In the genomic region with DNA sequence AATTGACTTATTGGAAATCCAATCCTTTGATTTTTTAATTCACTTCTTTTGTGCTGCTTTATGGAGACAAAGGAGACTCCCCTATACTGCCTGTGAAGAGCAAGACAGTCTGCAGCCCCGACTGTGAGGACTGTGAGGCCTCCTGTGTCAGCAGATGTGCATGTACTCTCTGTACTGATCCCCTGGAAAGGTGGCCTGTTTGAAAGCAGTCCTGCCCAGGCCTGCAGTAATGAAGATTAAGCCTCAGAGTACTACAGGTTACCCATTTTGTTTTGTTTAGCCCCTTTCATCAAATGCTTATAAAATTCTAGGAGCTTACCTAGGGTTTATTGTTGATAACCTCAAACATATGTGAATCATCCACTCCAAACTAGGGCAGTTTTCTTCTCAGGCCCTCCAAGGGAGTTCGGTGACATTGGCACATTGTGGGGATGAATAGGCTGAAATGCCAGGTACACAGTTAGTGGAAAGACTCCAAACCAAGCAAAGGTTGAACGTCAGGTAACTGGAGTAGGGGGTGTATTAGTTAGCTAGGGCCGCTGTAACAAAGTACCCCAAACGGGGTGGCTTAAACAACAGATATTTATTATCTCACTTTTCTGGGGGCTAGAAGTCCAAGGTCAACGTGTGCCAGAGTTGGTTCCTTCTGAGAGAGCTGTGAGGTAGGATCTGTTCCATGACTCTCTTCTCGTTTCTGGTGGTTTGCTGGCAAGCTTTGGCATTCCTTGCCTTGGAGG, we compare ENCODE assay signal across 12 cellular contexts.
DNase-seq lines count a peak whose midpoint lies in the region; ATAC-seq and TF ChIP-seq lines count a peak whose summit lies in the region.
"Had no signal": no experiment of that assay in that cellular context is flagged by ENCODE, and none has a peak within 500 bp of the region (broad histone marks: within the 10 kb centered on the region; RNA-seq: fewer than 3 reads in every experiment).

No MANE protein-coding gene starts in this region.

- H3K36me3 ChIP-seq in smooth muscle cell (ENCODE audit: low read depth) = peaks cover 16% of the 10 kb centered on the region

- intact Hi-C loops in activated B cell treated with CpG ODN at 0.5 μM for 24 hours (cut with micrococcal nuclease) = no loop called here

- H3K4me3 Mint-ChIP-seq in HFFc6 (no peak overlapping the region), activated B cell treated with CpG ODN at 0.5 μM for 24 hours (no peak overlapping the region)
- H3K4me3 Mint-ChIP-seq: activated CD4-positive, alpha-beta T cell treated with anti-CD3 and anti-CD28 coated beads, Interleukin-2, amount 10 ng/mL, durations not matched to agents 7 days and 5 days; natural killer cell treated with Interleukin-12 subunit alpha and Interleukin-12 subunit beta and Interleukin-15 and Interleukin-18, amount 100 ng/mL, for 72 hours had no signal

- DNase-seq in HFFc6 (no peak), activated B cell treated with CpG ODN at 0.5 μM for 24 hours (no peak), islet precursor cell (peak; percentile 46), smooth muscle cell (lab: John Stamatoyannopoulos, UW; ENCODE audit: unreplicated experiment) (no peak), dedifferentiated amniotic fluid mesenchymal stem cell (ENCODE audit: extremely low spot score) (no peak)
- DNase-seq: activated CD4-positive, alpha-beta T cell treated with anti-CD3 and anti-CD28 coated beads, Interleukin-2, amount 10 ng/mL, durations not matched to agents 7 days and 5 days; H7; NCI-H1105 had no signal

- H2AFZ ChIP-seq in smooth muscle cell (ENCODE audit: low read depth) = no peak overlapping the region

- no peak for TF ChIP-seq CTCF in HFFc6 (IDR thresholded peaks at IDR 0.05)
- TF ChIP-seq CTCF in activated B cell treated with CpG ODN at 0.5 μM for 24 hours (IDR thresholded peaks at IDR 0.05) = no peak
- TF ChIP-seq CTCF in smooth muscle cell (IDR thresholded peaks at IDR 0.05; ENCODE audit: borderline replicate concordance, insufficient read depth, poor library complexity, severe bottlenecking) = no peak

- peaks cover 17% of the 10 kb centered on the region for H3K4me1 ChIP-seq in smooth muscle cell (ENCODE audit: low read depth)

- H3K9me3 Mint-ChIP-seq in HFFc6 (peaks cover 15% of the 10 kb centered on the region), activated B cell treated with CpG ODN at 0.5 μM for 24 hours (peaks cover 13% of the 10 kb centered on the region)

- H3F3A ChIP-seq in smooth muscle cell (ENCODE audit: low read depth) = peaks cover 10% of the 10 kb centered on the region

- POLR2A ChIA-PET in activated B cell treated with CpG ODN at 0.5 μM for 24 hours (lab: Charles Lee) = interaction anchor here (0.6 kb wide), 1 partner anchor 96 kb away, joined by 5 read pairs; no protein-coding TSS in a partner anchor

- H3K27ac Mint-ChIP-seq in HFFc6 (peak overlapping the region; percentile 58; the same call in 1 of the 2 replicates), activated B cell treated with CpG ODN at 0.5 μM for 24 hours (peak overlapping the region; percentile 18)
- H3K27ac Mint-ChIP-seq: activated CD4-positive, alpha-beta T cell treated with anti-CD3 and anti-CD28 coated beads, Interleukin-2, amount 10 ng/mL, durations not matched to agents 7 days and 5 days had no signal

- H3K9ac ChIP-seq in smooth muscle cell (ENCODE audit: low read depth) = peak overlapping the region; percentile 39

- no peaks in the 10 kb centered on the region for H3K9me3 ChIP-seq in smooth muscle cell (replicated peaks; ENCODE audit: low read depth)

- peaks cover 21% of the 10 kb centered on the region for H3K4me1 Mint-ChIP-seq in HFFc6 (ENCODE audit: low read depth)
- H3K4me1 Mint-ChIP-seq in activated B cell treated with CpG ODN at 0.5 μM for 24 hours = no peaks in the 10 kb centered on the region

- H3K4me2 ChIP-seq in smooth muscle cell = peak overlapping the region; percentile 35

- H3K36me3 Mint-ChIP-seq in HFFc6 (ENCODE audit: low read depth) (peaks cover 37% of the 10 kb centered on the region), activated B cell treated with CpG ODN at 0.5 μM for 24 hours (ENCODE audit: low read depth) (peaks cover 87% of the 10 kb centered on the region)

- no peaks in the 10 kb centered on the region for H3K27me3 ChIP-seq in smooth muscle cell (ENCODE audit: low read depth)

- no peaks in the 10 kb centered on the region for H4K20me1 ChIP-seq in smooth muscle cell (ENCODE audit: low read depth)

- no peak overlapping the region for H3K4me3 ChIP-seq in smooth muscle cell

- H3K79me2 ChIP-seq in smooth muscle cell (ENCODE audit: low read depth) = peaks cover 10% of the 10 kb centered on the region

- WGBS in smooth muscle cell (ENCODE audit: low lambda C conversion rate) = 87% methylated on average over 7 of the region's 7 CpGs

- no peak for ATAC-seq in activated B cell treated with CpG ODN at 0.5 μM for 24 hours (ENCODE audit: low read depth)
- ATAC-seq in GM21717 (IDR thresholded peaks at IDR 0.05; ENCODE audit: unreplicated experiment) = no peak
- no peak for ATAC-seq in GM21723 (IDR thresholded peaks at IDR 0.05; ENCODE audit: unreplicated experiment)
- ATAC-seq in HG03095 (IDR thresholded peaks at IDR 0.05; ENCODE audit: unreplicated experiment) = no peak
- ATAC-seq: natural killer cell treated with Interleukin-12 subunit alpha and Interleukin-12 subunit beta and Interleukin-15 and Interleukin-18, amount 100 ng/mL, for 72 hours had no signal

- peak overlapping the region; percentile 87 for H3K27ac ChIP-seq in smooth muscle cell (ENCODE audit: low read depth)

- CTCF ChIA-PET in activated B cell treated with CpG ODN at 0.5 μM for 24 hours (lab: Charles Lee) = no interaction called here

- H3K27me3 Mint-ChIP-seq in HFFc6 (ENCODE audit: insufficient read depth) (peaks cover 2% of the 10 kb centered on the region; the same call in 1 of the 2 replicates), activated B cell treated with CpG ODN at 0.5 μM for 24 hours (no peaks in the 10 kb centered on the region)
- H3K27me3 Mint-ChIP-seq: activated CD4-positive, alpha-beta T cell treated with anti-CD3 and anti-CD28 coated beads, Interleukin-2, amount 10 ng/mL, durations not matched to agents 7 days and 5 days; natural killer cell treated with Interleukin-12 subunit alpha and Interleukin-12 subunit beta and Interleukin-15 and Interleukin-18, amount 100 ng/mL, for 72 hours had no signal
